30 cellular contexts compared by ENCODE assay signal in genomic region chr4:2047031-2047660, GRCh38. TPM values are rescaled to one million over a fixed set of nuclear protein-coding genes. Genes with fewer than 3 reads are reported as not detected.
DNase-seq lines count a peak whose midpoint lies in the region; ATAC-seq, FAIRE-seq and TF ChIP-seq lines count a peak whose summit lies in the region.
"Had no signal": no experiment of that assay in that cellular context is flagged by ENCODE, and none has a peak within 500 bp of the region (broad histone marks: within the 10 kb centered on the region; RNA-seq: fewer than 3 reads in every experiment).

No MANE protein-coding gene starts in this region.

- intact Hi-C loops in right cardiac atrium (cut with DNase I) (no loop called here), heart right ventricle (cut with DNase I) (no loop called here), right lobe of liver (cut with DNase I) (no loop called here), aorta (cut with DNase I) (no loop called here)

- H3K9me3 ChIP-seq in right cardiac atrium (ENCODE audit: control insufficient read depth, low read length): no peaks in the 10 kb centered on the region
- peaks cover 0 to 4% (median 0%) of the 10 kb centered on the region in 11 donors for H3K9me3 ChIP-seq in heart right ventricle
- H3K9me3 ChIP-seq in right lobe of liver: no peaks in the 10 kb centered on the region
- no peaks in the 10 kb centered on the region for H3K9me3 ChIP-seq in aorta (ENCODE audit: control insufficient read depth, low read length)
- H3K9me3 ChIP-seq: suprapubic skin, uterus had no signal

- H3K27ac ChIP-seq in right cardiac atrium (ENCODE audit: low read length) (no peak overlapping the region), heart right ventricle (no peak overlapping the region), right lobe of liver (no peak overlapping the region), aorta (ENCODE audit: low read depth in 1 of 2, low read length in 2 of 2) (no peak overlapping the region)
- H3K27ac ChIP-seq: epithelial cell of prostate, neural progenitor cell, suprapubic skin, uterus had no signal

- WGBS in right cardiac atrium: 40% methylated on average over 57 of the region's 57 CpGs
- 38 to 39% methylated on average over 55 to 57 of the region's 57 CpGs for WGBS in heart right ventricle, 2 donors
- WGBS in right lobe of liver (ENCODE audit: insufficient coverage, low coverage, low lambda C conversion rate, missing lambda C conversion rate): 46% methylated on average over 9 of the region's 57 CpGs
- WGBS in aorta, 2 donors: 41 to 42% methylated on average over 50 to 57 of the region's 57 CpGs

- no peak for TF ChIP-seq POLR2A in right lobe of liver (IDR thresholded peaks at IDR 0.05)

- H3K27me3 ChIP-seq in right cardiac atrium (ENCODE audit: control insufficient read depth, insufficient read depth) (no peaks in the 10 kb centered on the region), heart right ventricle (peaks cover 4 to 74% (median 60%) of the 10 kb centered on the region in 7 donors), right lobe of liver (no peaks in the 10 kb centered on the region), aorta (ENCODE audit: control insufficient read depth in 1 of 2, insufficient read depth in 2 of 2, low read length in 1 of 2) (no peaks in the 10 kb centered on the region)

- H3K36me3 ChIP-seq in heart right ventricle (no peaks in the 10 kb centered on the region), right lobe of liver (no peaks in the 10 kb centered on the region), aorta (ENCODE audit: control insufficient read depth in 1 of 2, insufficient read depth in 2 of 2, low read length in 1 of 2) (no peaks in the 10 kb centered on the region)
- H3K36me3 ChIP-seq: neural progenitor cell, suprapubic skin, uterus had no signal

- TF ChIP-seq CTCF in heart right ventricle (IDR thresholded peaks at IDR 0.05): no peak
- TF ChIP-seq CTCF in right lobe of liver (IDR thresholded peaks at IDR 0.05): no peak

- TF ChIP-seq EP300 in Ishikawa (IDR thresholded peaks at IDR 0.05; ENCODE audit: borderline replicate concordance): no peak

- H3K4me1 ChIP-seq in right cardiac atrium (ENCODE audit: control insufficient read depth, insufficient read depth, low read length): no peaks in the 10 kb centered on the region
- peaks cover 0 to 7% (median 5%) of the 10 kb centered on the region in 9 donors for H3K4me1 ChIP-seq in heart right ventricle
- H3K4me1 ChIP-seq in right lobe of liver: peaks cover 0 to 6% (median 0%) of the 10 kb centered on the region in 4 donors
- no peaks in the 10 kb centered on the region for H3K4me1 ChIP-seq in aorta (ENCODE audit: control insufficient read depth in 1 of 2, insufficient read depth in 2 of 2, low read length in 2 of 2)
- H3K4me1 ChIP-seq: neural progenitor cell had no signal

- DNase-seq in right cardiac atrium (peak in 2 of 3 donors; percentile 29 to 54), heart right ventricle (no peak), right lobe of liver (peak in 2 of 3 donors; percentile 27 to 49), aorta (peak in 1 of 2 donors; percentile 73), HTR-8/SVneo (ENCODE audit: insufficient read length, low spot score) (no peak)
- DNase-seq: activated CD4-positive, alpha-beta T cell treated with anti-CD3 and anti-CD28 coated beads for 36 hours; activated naive CD4-positive, alpha-beta T cell treated with anti-CD3 and anti-CD28 coated beads, Interleukin-2, amount 50 U/mL, for 16 hours; amniotic stem cell; effector CD4-positive, alpha-beta T cell; glutamatergic neuron; Karpas-422; kidney glomerular epithelial cell; MV-4-11; NCI-H1436 treated with DMSO at 0.1 percent for 48 hours; NCI-H2107; NCI-H748 treated with DMSO at 0.1 percent for 48 hours; stimulated activated CD4-positive, alpha-beta T cell treated with anti-CD3 and anti-CD28 coated beads, Interleukin-15, amount 100 ng/mL, for 24 hours; stimulated activated naive B cell treated with anti-CD40 and anti-IgM and Interleukin-4, amounts not matched to agents 10 μg/mL and 1 μg/mL and 100 μg/mL, for 72 hours; uterus had no signal

- FAIRE-seq in HTR-8/SVneo (lab: Jason Lieb, UNC): no peak
- FAIRE-seq: colon, D721Med, GM12891 had no signal

- H3K4me3 ChIP-seq in right cardiac atrium (ENCODE audit: low read length) (no peak overlapping the region), heart right ventricle (no peak overlapping the region), right lobe of liver (no peak overlapping the region), aorta (ENCODE audit: low read length in 2 of 2) (no peak overlapping the region)
- H3K4me3 ChIP-seq: neural progenitor cell, suprapubic skin, uterus had no signal

- no peak for ATAC-seq in right cardiac atrium
- no peak for ATAC-seq in heart right ventricle
- ATAC-seq in right lobe of liver: no peak
- ATAC-seq in aorta (ENCODE audit: low FRiP score): peak; percentile 5
- no peak for ATAC-seq in GM21515 (IDR thresholded peaks at IDR 0.05; ENCODE audit: unreplicated experiment)
- ATAC-seq in HG03135 (IDR thresholded peaks at IDR 0.05; ENCODE audit: unreplicated experiment): no peak
- ATAC-seq: activated CD4-positive, alpha-beta T cell treated with anti-CD3 and anti-CD28 coated beads for 36 hours; HCT116; stimulated activated naive B cell treated with anti-CD40 and anti-IgM and Interleukin-4, amounts not matched to agents 10 μg/mL and 1 μg/mL and 100 μg/mL, for 72 hours had no signal

- TF ChIP-seq RAD21 in Ishikawa (IDR thresholded peaks at IDR 0.05; ENCODE audit: low read depth): no peak

TF ChIP-seq in Ishikawa, 13 proteins besides CTCF, POLR2A, EP300 and RAD21:
- TF ChIP-seq EGR1 (IDR thresholded peaks at IDR 0.05) (no peak), CREB1 (IDR thresholded peaks at IDR 0.05; ENCODE audit: low read depth) (no peak), ZBTB7A (IDR thresholded peaks at IDR 0.05; ENCODE audit: low read depth) (peak; percentile 23; the same call in 1 of the 2 replicates), NFIC (IDR thresholded peaks at IDR 0.05) (no peak)

RNA-seq across cellular contexts. Expression of gene NAT8L, which starts 12.0 kb away (rescaled TPM):
- total RNA-seq in right cardiac atrium (1 to 10 TPM; 2.9 to 5.2 (median 3.6) TPM), heart right ventricle (1 to 10 TPM in 1 of 10 donors, under 1 TPM in 9; 0.12 to 1.4 (median 0.43) TPM), right lobe of liver (under 1 TPM in 2 of 6 experiments, not detected in 4; 0.02 to 0.05 TPM), aorta (under 1 TPM; 0.23 to 0.33 TPM)
- polyA plus RNA-seq in right cardiac atrium (2.8 TPM), heart right ventricle (under 1 TPM; 0.19 to 0.29 TPM), aorta (under 1 TPM; under 0.01 to 0.05 TPM)
- total RNA-seq: CD4-positive, alpha-beta T cell had no signal

RNA-seq across cellular contexts. Expression of gene NELFA, which starts 38.4 kb away (rescaled TPM):
- total RNA-seq in right cardiac atrium: 10 to 100 TPM; 11.9 to 14.9 (median 13.6) TPM
- 11.2 TPM for polyA plus RNA-seq in right cardiac atrium
- total RNA-seq in heart right ventricle: 10 to 100 TPM in 7 of 10 donors, 1 to 10 TPM in 3; 8.8 to 14.1 (median 10.6) TPM
- 10 to 100 TPM; 11.5 to 19.7 TPM for polyA plus RNA-seq in heart right ventricle
- total RNA-seq in right lobe of liver: 10 to 100 TPM in 2 of 6 experiments, 1 to 10 TPM in 4; 6.6 to 14.7 (median 8.7) TPM
- total RNA-seq in aorta: 10 to 100 TPM; 17.7 to 27.4 TPM
- 10 to 100 TPM in 1 of 2 donors, 1 to 10 TPM in 1; 5.8 to 21.7 TPM for polyA plus RNA-seq in aorta

Comparison
In these comparisons a context has a peak if more than half of its experiments do, and no peak if none do; other contexts are left out.
1. DNase-seq: peak in right cardiac atrium (2 of 3) and right lobe of liver (2 of 3); none in heart right ventricle (0 of 2) and HTR-8/SVneo (single experiment).